ENCODE assay signal across 8 cellular contexts in genomic region chr1:32965251-32965643, GRCh38. TPM values are rescaled to one million over a fixed set of nuclear protein-coding genes. Genes with fewer than 3 reads are reported as not detected.
DNase-seq lines count a peak whose midpoint lies in the region; TF ChIP-seq lines count a peak whose summit lies in the region.

No MANE protein-coding gene starts in this region.

- H3K9me2 ChIP-seq in OCI-LY1 (ENCODE audit: low read depth, low read length): no peaks in the 10 kb centered on the region

- POLR2A ChIA-PET in CD8-positive, alpha-beta memory T cell (lab: Charles Lee): interaction anchor here (0.5 to 2.6 kb wide), 6 partner anchors 16 to 314 kb away, joined by 3 to 27 read pairs (median 5); partner anchors contain the start of gene RBBP4
- POLR2A ChIA-PET in GM10248 (lab: Yijun Ruan, JAX): interaction anchor here (0.5 to 1.9 kb wide), 9 partner anchors 12 to 85 kb away, joined by 3 to 22 read pairs (median 4); no protein-coding TSS in a partner anchor

- H3K9me3 Mint-ChIP-seq in CD8-positive, alpha-beta memory T cell: no peaks in the 10 kb centered on the region

- H3K36me3 ChIP-seq in CD8-positive, alpha-beta memory T cell (ENCODE audit: insufficient read depth, low read length): no peaks in the 10 kb centered on the region
- H3K36me3 ChIP-seq in OCI-LY1 (ENCODE audit: insufficient read depth, low read length) (no peaks in the 10 kb centered on the region), osteoblast (ENCODE audit: insufficient read depth, low read length) (no peaks in the 10 kb centered on the region)
- no peaks in the 10 kb centered on the region for H3K36me3 ChIP-seq in effector memory CD4-positive, alpha-beta T cell (ENCODE audit: control insufficient read depth, insufficient read depth, low read length)

- H3K9ac ChIP-seq in OCI-LY1 (ENCODE audit: low read length): peak overlapping the region; percentile 35; the same call in 1 of the 2 replicates

- no peaks in the 10 kb centered on the region for H3K27me3 ChIP-seq in CD8-positive, alpha-beta memory T cell (ENCODE audit: insufficient read depth, low read length, poor library complexity, severe bottlenecking)
- H3K27me3 ChIP-seq in OCI-LY1 (ENCODE audit: insufficient read depth, low read length) (0 out of 2 replicates have a peak, but pooled peaks cover 5% of the 10 kb centered on the region), osteoblast (ENCODE audit: insufficient read depth, low read length) (no peaks in the 10 kb centered on the region)
- H3K27me3 ChIP-seq in effector memory CD4-positive, alpha-beta T cell (replicated peaks; ENCODE audit: control insufficient read depth, insufficient read depth, low read length, poor library complexity, severe bottlenecking): no peaks in the 10 kb centered on the region

- peak overlapping the region; percentile 78 for H3K4me3 ChIP-seq in CD8-positive, alpha-beta memory T cell (ENCODE audit: low read length)
- peak overlapping the region; percentile 90 for H3K4me3 ChIP-seq in OCI-LY1 (ENCODE audit: low read depth, low read length, poor library complexity, severe bottlenecking)
- H3K4me3 ChIP-seq in effector memory CD4-positive, alpha-beta T cell (ENCODE audit: insufficient read depth, low read depth, low read length, poor library complexity, severe bottlenecking): peak overlapping the region; percentile 67
- H3K4me3 ChIP-seq in osteoblast (ENCODE audit: insufficient read depth, low read length): peak overlapping the region; percentile 88

- DNase-seq in CD8-positive, alpha-beta memory T cell: no peak
- no peak for DNase-seq in effector memory CD4-positive, alpha-beta T cell
- DNase-seq in osteoblast (ENCODE audit: insufficient read length, low spot score, missing footprints): no peak
- no peak for DNase-seq in Ammon's horn (ENCODE audit: low spot score)
- no peak for DNase-seq in DMS 273 treated with DMSO at 0.1 percent for 48 hours (lab: John Stamatoyannopoulos, UW)
- no peak for DNase-seq in GM10248 (ENCODE audit: extremely low spot score)
- no peak for DNase-seq in NCI-H1092 treated with DMSO at 0.1 percent for 48 hours (lab: John Stamatoyannopoulos, UW)

- peaks cover 21% of the 10 kb centered on the region for H3K4me1 ChIP-seq in CD8-positive, alpha-beta memory T cell (ENCODE audit: insufficient read depth, low read length)
- H3K4me1 ChIP-seq in OCI-LY1 (ENCODE audit: insufficient read depth, low read length, severe bottlenecking) (peaks cover 37% of the 10 kb centered on the region), osteoblast (ENCODE audit: insufficient read depth, low read length) (peaks cover 42% of the 10 kb centered on the region)
- peaks cover 6% of the 10 kb centered on the region for H3K4me1 ChIP-seq in effector memory CD4-positive, alpha-beta T cell (ENCODE audit: control insufficient read depth, insufficient read depth, low read length, poor library complexity, severe bottlenecking)

- H3K4me1 Mint-ChIP-seq in CD8-positive, alpha-beta memory T cell: peaks cover 31 to 41% (median 41%) of the 10 kb centered on the region in 3 donors

- H3K79me2 ChIP-seq in OCI-LY1 (ENCODE audit: insufficient read depth, low read length): peaks cover 12% of the 10 kb centered on the region; the same call in 1 of the 2 replicates
- peaks cover 35% of the 10 kb centered on the region for H3K79me2 ChIP-seq in osteoblast (ENCODE audit: insufficient read depth, low read length)

- TF ChIP-seq CTCF in OCI-LY1 (IDR thresholded peaks at IDR 0.05; ENCODE audit: low read length) (no peak), osteoblast (IDR thresholded peaks at IDR 0.05; ENCODE audit: extremely low read depth, low read depth, low read length) (no peak), GM10248 (IDR thresholded peaks at IDR 0.05; ENCODE audit: control extremely low read depth, extremely low read depth, low read depth, missing control alignments) (no peak)

- CTCF ChIA-PET in CD8-positive, alpha-beta memory T cell (lab: Charles Lee): interaction anchor here (0.8 to 1.4 kb wide), 4 partner anchors 9 to 27 kb away, joined by 3 to 5 read pairs (median 4); no protein-coding TSS in a partner anchor
- CTCF ChIA-PET in GM10248 (lab: Yijun Ruan, JAX): interaction anchor here (0.7 to 1.5 kb wide), 4 partner anchors 13 to 42 kb away, joined by 4 to 6 read pairs (median 5); no protein-coding TSS in a partner anchor

- H3F3A ChIP-seq in OCI-LY1 (ENCODE audit: insufficient read depth, low read length): no peaks in the 10 kb centered on the region

- H3K9me3 ChIP-seq in CD8-positive, alpha-beta memory T cell (ENCODE audit: low read length): no peaks in the 10 kb centered on the region
- H3K9me3 ChIP-seq in OCI-LY1 (ENCODE audit: low read length) (no peaks in the 10 kb centered on the region), osteoblast (ENCODE audit: low read depth, low read length) (no peaks in the 10 kb centered on the region)
- no peaks in the 10 kb centered on the region for H3K9me3 ChIP-seq in effector memory CD4-positive, alpha-beta T cell (ENCODE audit: control insufficient read depth, low read length)

- H3K36me3 Mint-ChIP-seq in CD8-positive, alpha-beta memory T cell: peaks cover 0 to 8% (median 2%) of the 10 kb centered on the region in 3 donors

- H3K4me2 ChIP-seq in OCI-LY1 (ENCODE audit: low read length): peak overlapping the region; percentile 87
- peak overlapping the region; percentile 86 for H3K4me2 ChIP-seq in osteoblast (ENCODE audit: insufficient read depth, low read length)

- H2AFZ ChIP-seq in OCI-LY1 (ENCODE audit: low read length): peak overlapping the region; percentile 56; the same call in 1 of the 2 replicates
- H2AFZ ChIP-seq in osteoblast (ENCODE audit: low read length): peak overlapping the region; percentile 83

- peak overlapping the region in 7 of 8 donors; percentile 84 to 98 (median 93) for H3K27ac Mint-ChIP-seq in CD8-positive, alpha-beta memory T cell

- H3K27ac ChIP-seq in CD8-positive, alpha-beta memory T cell (ENCODE audit: low read depth, low read length): peak overlapping the region; percentile 58
- H3K27ac ChIP-seq in OCI-LY1 (ENCODE audit: low read depth, low read length, poor library complexity, severe bottlenecking) (no peak overlapping the region), osteoblast (ENCODE audit: low read depth, low read length) (peak overlapping the region; percentile 7)
- H3K27ac ChIP-seq in effector memory CD4-positive, alpha-beta T cell (ENCODE audit: insufficient read depth, low read length, poor library complexity, severe bottlenecking): peak overlapping the region; percentile 78

- H4K20me1 ChIP-seq in OCI-LY1 (ENCODE audit: insufficient read depth, low read length): no peaks in the 10 kb centered on the region
- peaks cover 16% of the 10 kb centered on the region for H4K20me1 ChIP-seq in osteoblast (ENCODE audit: insufficient read depth, low read length)

- peak overlapping the region; percentile 85 to 94 (median 89) for H3K4me3 Mint-ChIP-seq in CD8-positive, alpha-beta memory T cell

- peaks cover 4 to 5% of the 10 kb centered on the region in 2 donors for H3K27me3 Mint-ChIP-seq in CD8-positive, alpha-beta memory T cell

RNA-seq across cellular contexts. Expression of gene RNF19B, which starts 0.6 kb away (rescaled TPM):
- 10 to 100 TPM; 39.6 to 39.9 TPM for total RNA-seq in CD8-positive, alpha-beta memory T cell
- polyA plus RNA-seq in CD8-positive, alpha-beta memory T cell: 4.3 TPM
- total RNA-seq in osteoblast: 14.5 and 19.7 TPM in 2 replicates
